ENCODE assay signal across 12 cellular contexts in genomic region chr5:106127985-106128384, GRCh38.
DNase-seq lines count a peak whose midpoint lies in the region; ATAC-seq lines count a peak whose summit lies in the region.
"Had no signal": no experiment of that assay in that cellular context is flagged by ENCODE, and none has a peak within 500 bp of the region (broad histone marks: within the 10 kb centered on the region; RNA-seq: fewer than 3 reads in every experiment).

No MANE protein-coding gene starts in this region.

- DNase-seq in UCSD-AML1 (lab: John Stamatoyannopoulos, UW; ENCODE audit: unreplicated experiment) (no peak), cortex of kidney (lab: John Stamatoyannopoulos, UW) (no peak), T-helper 1 cell (no peak)
- DNase-seq: activated effector memory CD4-positive, alpha-beta T cell treated with anti-CD3 and anti-CD28 coated beads, Interleukin-2, amount 50 U/mL, for 16 hours; BE2C; NCI-H146; NCI-H526 treated with DMSO at 0.1 percent for 48 hours had no signal

- ATAC-seq in GM18868 (IDR thresholded peaks at IDR 0.05; ENCODE audit: unreplicated experiment) (peak; percentile 96), GM21529 (IDR thresholded peaks at IDR 0.05; ENCODE audit: unreplicated experiment) (peak; percentile 84), HG03025 (IDR thresholded peaks at IDR 0.05; ENCODE audit: low FRiP score, unreplicated experiment) (peak; percentile 95), HG03565 (IDR thresholded peaks at IDR 0.05; ENCODE audit: unreplicated experiment) (peak; percentile 92), HG03139 (IDR thresholded peaks at IDR 0.05; ENCODE audit: unreplicated experiment) (no peak)
